In the genomic region with DNA sequence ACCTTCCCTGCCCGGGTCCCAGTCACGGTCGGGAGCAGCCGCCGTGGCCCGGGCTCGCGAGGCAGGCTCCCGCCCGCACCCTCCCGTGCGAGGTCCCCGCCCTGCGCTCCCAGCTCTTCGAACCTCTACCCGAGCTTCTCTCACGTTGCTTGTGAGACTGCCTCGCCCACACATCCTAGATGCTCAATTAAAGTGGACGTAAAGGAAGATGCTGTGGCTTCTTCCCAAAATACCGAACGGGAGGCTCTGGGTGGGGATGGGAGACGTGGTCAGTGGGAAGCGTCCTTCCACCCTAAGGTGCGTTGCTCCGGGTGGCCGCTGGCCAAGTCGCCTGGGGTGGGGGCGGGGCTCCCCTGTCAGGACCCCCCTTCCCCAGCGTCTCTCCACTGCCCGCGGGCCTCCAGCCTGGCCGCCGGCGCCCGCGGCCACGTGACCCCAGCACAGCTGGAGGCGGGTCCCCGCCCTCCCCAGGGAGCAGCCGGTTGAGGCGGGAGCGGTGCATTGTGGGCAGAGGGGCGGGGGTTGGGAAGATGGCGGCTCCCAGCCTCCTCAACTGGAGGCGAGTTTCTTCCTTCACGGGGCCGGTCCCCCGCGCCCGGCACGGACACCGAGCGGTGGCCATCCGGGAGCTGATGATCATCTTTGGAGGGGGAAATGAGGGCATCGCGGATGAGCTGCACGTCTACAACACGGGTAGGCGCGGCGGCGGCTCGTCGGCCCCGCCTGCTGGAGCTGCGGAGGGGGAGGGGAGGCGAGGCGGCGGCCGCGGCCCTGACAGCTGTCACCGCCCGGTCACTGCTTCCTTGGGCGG, we compare ENCODE assay signal across 8 cellular contexts. TPM values are rescaled to one million over a fixed set of nuclear protein-coding genes. Genes with fewer than 3 reads are reported as not detected.
DNase-seq lines count a peak whose midpoint lies in the region; ATAC-seq and TF ChIP-seq lines count a peak whose summit lies in the region.

A gene (plus strand): TSS at position 501 of the 811 bp plus-strand sequence. CDS start 30 bp downstream, at position 531.

- H3K27ac Mint-ChIP-seq in naive thymus-derived CD8-positive, alpha-beta T cell: peak within 1 kb of the TSS; percentile 74 to 97 (median 93)
- peak within 1 kb of the TSS; percentile 96 for H3K27ac Mint-ChIP-seq in stimulated activated naive B cell treated with anti-CD40 and anti-IgM and Interleukin-4, amounts not matched to agents 10 μg/mL and 1 μg/mL and 100 μg/mL, for 72 hours

- POLR2A ChIA-PET in naive thymus-derived CD8-positive, alpha-beta T cell (lab: Charles Lee): interaction anchor here (0.6 to 2.2 kb wide), 14 partner anchors 13 to 1320 kb away, joined by 3 to 27 read pairs (median 3); a partner anchor contains a TSS

- ATAC-seq in GM21619 (IDR thresholded peaks at IDR 0.05; ENCODE audit: unreplicated experiment): peak; percentile 86
- ATAC-seq in naive thymus-derived CD8-positive, alpha-beta T cell: peak; percentile 93
- ATAC-seq in stimulated activated naive B cell treated with anti-CD40 and anti-IgM and Interleukin-4, amounts not matched to agents 10 μg/mL and 1 μg/mL and 100 μg/mL, for 72 hours (replicated peaks): peak; percentile 92 to 96

- peaks cover 0 to 23% (median 0%) of the 10 kb centered on the region in 3 donors for H3K36me3 Mint-ChIP-seq in naive thymus-derived CD8-positive, alpha-beta T cell
- H3K36me3 Mint-ChIP-seq in stimulated activated naive B cell treated with anti-CD40 and anti-IgM and Interleukin-4, amounts not matched to agents 10 μg/mL and 1 μg/mL and 100 μg/mL, for 72 hours: peaks cover 1 to 7% of the 10 kb centered on the region in 2 donors

- DNase-seq in DMS53 (lab: John Stamatoyannopoulos, UW) (peak; percentile 97), fibroblast of gingiva (ENCODE audit: low read depth) (peak; percentile 86)
- peak; percentile 66 for DNase-seq in Jurkat, Clone E6-1 (ENCODE audit: low read depth, low spot score)
- peak; percentile 92 to 93 for DNase-seq in activated T-cell treated with anti-CD3 and anti-CD28 coated beads, Interleukin-2, amount 50 U/mL, for 48 hours
- peak; percentile 76 to 91 (median 82) for DNase-seq in naive thymus-derived CD8-positive, alpha-beta T cell
- DNase-seq in stimulated activated naive B cell treated with anti-CD40 and anti-IgM and Interleukin-4, amounts not matched to agents 10 μg/mL and 1 μg/mL and 100 μg/mL, for 72 hours: peak; percentile 89

- H3K4me3 Mint-ChIP-seq in naive thymus-derived CD8-positive, alpha-beta T cell: peak within 1 kb of the TSS; percentile 90 to 97 (median 94)
- peak within 1 kb of the TSS; percentile 97 to 98 for H3K4me3 Mint-ChIP-seq in stimulated activated naive B cell treated with anti-CD40 and anti-IgM and Interleukin-4, amounts not matched to agents 10 μg/mL and 1 μg/mL and 100 μg/mL, for 72 hours

- H3K4me1 Mint-ChIP-seq in naive thymus-derived CD8-positive, alpha-beta T cell: peaks cover 10 to 24% (median 18%) of the 10 kb centered on the region in 4 donors
- H3K4me1 Mint-ChIP-seq in stimulated activated naive B cell treated with anti-CD40 and anti-IgM and Interleukin-4, amounts not matched to agents 10 μg/mL and 1 μg/mL and 100 μg/mL, for 72 hours: peaks cover 7% of the 10 kb centered on the region in 2 donors

- H3K9me3 Mint-ChIP-seq in naive thymus-derived CD8-positive, alpha-beta T cell: no peaks in the 10 kb centered on the region
- no peaks in the 10 kb centered on the region for H3K9me3 Mint-ChIP-seq in stimulated activated naive B cell treated with anti-CD40 and anti-IgM and Interleukin-4, amounts not matched to agents 10 μg/mL and 1 μg/mL and 100 μg/mL, for 72 hours

- H3K27me3 Mint-ChIP-seq in naive thymus-derived CD8-positive, alpha-beta T cell: peaks cover 0 to 12% (median 8%) of the 10 kb centered on the region in 5 donors
- H3K27me3 Mint-ChIP-seq in stimulated activated naive B cell treated with anti-CD40 and anti-IgM and Interleukin-4, amounts not matched to agents 10 μg/mL and 1 μg/mL and 100 μg/mL, for 72 hours: peaks cover 5 to 6% of the 10 kb centered on the region in 2 donors

- peak within 1 kb of the TSS; percentile 93 for H3K4me3 ChIP-seq in Jurkat, Clone E6-1 (ENCODE audit: low read length)

TF ChIP-seq in PFSK-1, 5 proteins besides CTCF, POLR2A, EP300 and RAD21:
- TF ChIP-seq, protein P1, sequence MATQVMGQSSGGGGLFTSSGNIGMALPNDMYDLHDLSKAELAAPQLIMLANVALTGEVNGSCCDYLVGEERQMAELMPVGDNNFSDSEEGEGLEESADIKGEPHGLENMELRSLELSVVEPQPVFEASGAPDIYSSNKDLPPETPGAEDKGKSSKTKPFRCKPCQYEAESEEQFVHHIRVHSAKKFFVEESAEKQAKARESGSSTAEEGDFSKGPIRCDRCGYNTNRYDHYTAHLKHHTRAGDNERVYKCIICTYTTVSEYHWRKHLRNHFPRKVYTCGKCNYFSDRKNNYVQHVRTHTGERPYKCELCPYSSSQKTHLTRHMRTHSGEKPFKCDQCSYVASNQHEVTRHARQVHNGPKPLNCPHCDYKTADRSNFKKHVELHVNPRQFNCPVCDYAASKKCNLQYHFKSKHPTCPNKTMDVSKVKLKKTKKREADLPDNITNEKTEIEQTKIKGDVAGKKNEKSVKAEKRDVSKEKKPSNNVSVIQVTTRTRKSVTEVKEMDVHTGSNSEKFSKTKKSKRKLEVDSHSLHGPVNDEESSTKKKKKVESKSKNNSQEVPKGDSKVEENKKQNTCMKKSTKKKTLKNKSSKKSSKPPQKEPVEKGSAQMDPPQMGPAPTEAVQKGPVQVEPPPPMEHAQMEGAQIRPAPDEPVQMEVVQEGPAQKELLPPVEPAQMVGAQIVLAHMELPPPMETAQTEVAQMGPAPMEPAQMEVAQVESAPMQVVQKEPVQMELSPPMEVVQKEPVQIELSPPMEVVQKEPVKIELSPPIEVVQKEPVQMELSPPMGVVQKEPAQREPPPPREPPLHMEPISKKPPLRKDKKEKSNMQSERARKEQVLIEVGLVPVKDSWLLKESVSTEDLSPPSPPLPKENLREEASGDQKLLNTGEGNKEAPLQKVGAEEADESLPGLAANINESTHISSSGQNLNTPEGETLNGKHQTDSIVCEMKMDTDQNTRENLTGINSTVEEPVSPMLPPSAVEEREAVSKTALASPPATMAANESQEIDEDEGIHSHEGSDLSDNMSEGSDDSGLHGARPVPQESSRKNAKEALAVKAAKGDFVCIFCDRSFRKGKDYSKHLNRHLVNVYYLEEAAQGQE (IDR thresholded peaks at IDR 0.05; ENCODE audit: insufficient read depth in 1 of 2, low read depth in 2 of 2, low read length in 2 of 2): no peak
- peak; percentile 68; the same call in 1 of the 2 replicates for TF ChIP-seq POLR2AphosphoS5 (IDR thresholded peaks at IDR 0.05; ENCODE audit: low read depth, low read length)
- peak; percentile 29; the same call in 1 of the 2 replicates for TF ChIP-seq SIN3A (IDR thresholded peaks at IDR 0.05; ENCODE audit: borderline replicate concordance, insufficient read depth, low read length)
- peak; percentile 92 for TF ChIP-seq FOXP2 (optimal IDR thresholded peaks at IDR 0.05; ENCODE audit: borderline replicate concordance, extremely low read depth, extremely low read length, insufficient read depth)
- TF ChIP-seq TAF1 (IDR thresholded peaks at IDR 0.05; ENCODE audit: borderline replicate concordance, insufficient read depth, low read length): peak; percentile 31; the same call in 1 of the 2 replicates

RNA-seq across cellular contexts. Expression of the gene that starts here (rescaled TPM):
- polyA plus RNA-seq in Jurkat, Clone E6-1 (2012; ENCODE audit: insufficient read depth, insufficient read length): 7.1 TPM
- polyA plus RNA-seq in PFSK-1 (2012; ENCODE audit: insufficient read length, low read depth): 2.9 TPM
- total RNA-seq in naive thymus-derived CD8-positive, alpha-beta T cell: 10 to 100 TPM; 14.9 to 17.1 TPM
- polyA plus RNA-seq in naive thymus-derived CD8-positive, alpha-beta T cell: 1 to 10 TPM; 4.1 to 6.9 (median 6.3) TPM

Comparison
In these comparisons a context has a peak if more than half of its experiments do, and no peak if none do; other contexts are left out.
1. Peak in every context shown above with its lines: DNase-seq, ATAC-seq and H3K4me3 ChIP-seq.